8 cellular contexts compared by ENCODE assay signal in genomic region chr11:65314501-65315203, GRCh38. TPM values are rescaled to one million over a fixed set of nuclear protein-coding genes. Genes with fewer than 3 reads are reported as not detected.
DNase-seq lines count a peak whose midpoint lies in the region; ATAC-seq and TF ChIP-seq lines count a peak whose summit lies in the region.

A gene with protein sequence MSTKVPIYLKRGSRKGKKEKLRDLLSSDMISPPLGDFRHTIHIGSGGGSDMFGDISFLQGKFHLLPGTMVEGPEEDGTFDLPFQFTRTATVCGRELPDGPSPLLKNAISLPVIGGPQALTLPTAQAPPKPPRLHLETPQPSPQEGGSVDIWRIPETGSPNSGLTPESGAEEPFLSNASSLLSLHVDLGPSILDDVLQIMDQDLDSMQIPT (plus strand): TSS chr11:65314866. CDS start chr11:65320899, 6,033 bp downstream.

- no peaks in the 10 kb centered on the region for H3K36me3 ChIP-seq in CD8-positive, alpha-beta T cell (ENCODE audit: insufficient read depth, low read length)
- H3K36me3 ChIP-seq in gastroesophageal sphincter (peaks cover 0 to 6% of the 10 kb centered on the region in 2 donors), neuronal stem cell (replicated peaks in 1 of 2; ENCODE audit: control insufficient read depth in 2 of 2, insufficient read depth in 2 of 2, low read length in 2 of 2) (no peaks in the 10 kb centered on the region), subcutaneous abdominal adipose tissue (ENCODE audit: control insufficient read depth in 5 of 5, insufficient read depth in 5 of 5, low read length in 5 of 5) (peaks cover 0 to 3% (median 1%) of the 10 kb centered on the region in 5 donors)

- no peak within 1 kb of the TSS for H2BK120ac ChIP-seq in neuronal stem cell (ENCODE audit: low read depth, low read length)

- intact Hi-C loops in CD8-positive, alpha-beta T cell (cut with DNase I, micrococcal nuclease) = loop anchor here (1.0 to 10.0 kb wide), 7 partner anchors 16 to 470 kb away; partner anchors contain the start of genes ARL2 (in 2 of the 2), CDC42BPG (in 1 of the 2) and POLA2 (in 1 of the 2)

- ATAC-seq in CD8-positive, alpha-beta T cell = peak; percentile 90
- ATAC-seq in GM19463 (IDR thresholded peaks at IDR 0.05; ENCODE audit: unreplicated experiment) (peak; percentile 83), gastroesophageal sphincter (peak; percentile 88)

- no peaks in the 10 kb centered on the region for H3K27me3 Mint-ChIP-seq in CD8-positive, alpha-beta T cell (ENCODE audit: low read depth)

- peaks cover 15% of the 10 kb centered on the region for H3K4me1 ChIP-seq in CD8-positive, alpha-beta T cell (ENCODE audit: insufficient read depth, low read length)
- H3K4me1 ChIP-seq in gastroesophageal sphincter (peaks cover 0 to 89% (median 42%) of the 10 kb centered on the region in 3 donors), neuronal stem cell (ENCODE audit: control insufficient read depth in 2 of 2, insufficient read depth in 1 of 2, low read depth in 1 of 2, low read length in 2 of 2) (peaks cover 30% of the 10 kb centered on the region in 2 donors), subcutaneous abdominal adipose tissue (ENCODE audit: control insufficient read depth in 5 of 5, insufficient read depth in 5 of 5, low read length in 5 of 5) (peaks cover 27 to 76% (median 71%) of the 10 kb centered on the region in 5 donors)

- peak; percentile 45 to 83 (median 71) for DNase-seq in CD8-positive, alpha-beta T cell
- DNase-seq in HUDEP-2 (lab: John Stamatoyannopoulos, UW; ENCODE audit: unreplicated experiment in 76 of 76) = peak in 62 of 76 experiments; percentile 4 to 80 (median 55)
- DNase-seq in activated naive CD4-positive, alpha-beta T cell treated with Interleukin-2 at 50 U/mL for 16 hours = peak; percentile 76
- DNase-seq in neuronal stem cell (ENCODE audit: low spot score) = peak; percentile 85

- no peaks in the 10 kb centered on the region for H3K27me3 ChIP-seq in CD8-positive, alpha-beta T cell (ENCODE audit: insufficient read depth, low read length)
- H3K27me3 ChIP-seq in gastroesophageal sphincter (no peaks in the 10 kb centered on the region), neuronal stem cell (ENCODE audit: control insufficient read depth in 3 of 3, insufficient read depth in 3 of 3, low read depth in 1 of 3, low read length in 3 of 3) (peaks cover 0 to 10% (median 0%) of the 10 kb centered on the region in 3 experiments), subcutaneous abdominal adipose tissue (ENCODE audit: control insufficient read depth in 5 of 5, insufficient read depth in 4 of 5, low read length in 5 of 5) (no peaks in the 10 kb centered on the region)

- H3K4ac ChIP-seq in neuronal stem cell (ENCODE audit: low read length) = no peak within 1 kb of the TSS

- TF ChIP-seq POLR2A in Raji (IDR thresholded peaks at IDR 0.05; ENCODE audit: insufficient read depth, low read depth, low read length) (peak; percentile 67), gastroesophageal sphincter (IDR thresholded peaks at IDR 0.05) (peak; percentile 86 to 87)

- H3K14ac ChIP-seq in neuronal stem cell (ENCODE audit: low read length) = no peak within 1 kb of the TSS

- WGBS in gastroesophageal sphincter (ENCODE audit: low coverage in 1 of 2), 2 donors = 0% methylated on average over 10 of the region's 74 CpGs; no CpG with 5 or more reads in 1 of the 2 donors
- WGBS in neuronal stem cell (ENCODE audit: extremely low coverage in 2 of 2, insufficient read length in 2 of 2, insufficient replicate concordance in 1 of 2), 2 donors = no CpG with 5 or more reads among the region's 74 CpGs

- peak within 1 kb of the TSS; percentile 73 for H3K4me3 ChIP-seq in CD8-positive, alpha-beta T cell (ENCODE audit: low read depth, low read length)
- H3K4me3 ChIP-seq in gastroesophageal sphincter (peak within 1 kb of the TSS; percentile 71 to 98), neuronal stem cell (ENCODE audit: low read length in 2 of 2) (peak within 1 kb of the TSS; percentile 76 to 82), subcutaneous abdominal adipose tissue (ENCODE audit: low read depth in 1 of 5, low read length in 5 of 5) (peak within 1 kb of the TSS; percentile 86 to 96 (median 89))

- H3K4me1 Mint-ChIP-seq in CD8-positive, alpha-beta T cell (ENCODE audit: low read depth) = peaks cover 7% of the 10 kb centered on the region

- no peak for TF ChIP-seq CTCF in CD8-positive, alpha-beta T cell (IDR thresholded peaks at IDR 0.05)
- peak in 3 of 4 experiments; percentile 18 to 42 (median 38) for TF ChIP-seq CTCF in gastroesophageal sphincter (IDR thresholded peaks at IDR 0.05)

- no peak within 1 kb of the TSS for H4K91ac ChIP-seq in neuronal stem cell (ENCODE audit: low read depth, low read length, poor library complexity)

- H4K8ac ChIP-seq in neuronal stem cell (ENCODE audit: low read depth, low read length) = no peak within 1 kb of the TSS

- H3K9me3 ChIP-seq in CD8-positive, alpha-beta T cell (ENCODE audit: low read length) = no peaks in the 10 kb centered on the region
- no peaks in the 10 kb centered on the region for H3K9me3 ChIP-seq in gastroesophageal sphincter
- no peaks in the 10 kb centered on the region for H3K9me3 ChIP-seq in neuronal stem cell (replicated peaks in 1 of 2; ENCODE audit: control insufficient read depth in 2 of 2, insufficient read depth in 1 of 2, low read depth in 1 of 2, low read length in 2 of 2)
- no peaks in the 10 kb centered on the region for H3K9me3 ChIP-seq in subcutaneous abdominal adipose tissue (ENCODE audit: control insufficient read depth in 5 of 5, low read length in 5 of 5)

- no peak within 1 kb of the TSS for H2AK5ac ChIP-seq in neuronal stem cell (ENCODE audit: low read depth, low read length)

- H3K9me3 Mint-ChIP-seq in CD8-positive, alpha-beta T cell = no peaks in the 10 kb centered on the region

- peak within 1 kb of the TSS; percentile 94 for H3K4me2 ChIP-seq in neuronal stem cell (ENCODE audit: insufficient read depth, low read length, poor library complexity, severe bottlenecking)

- peak within 1 kb of the TSS; percentile 96 for H2AFZ ChIP-seq in neuronal stem cell (ENCODE audit: low read length)

- H3K79me1 ChIP-seq in neuronal stem cell (ENCODE audit: low read depth, low read length) = no peaks in the 10 kb centered on the region

- peak within 1 kb of the TSS; percentile 80 for H3K4me3 Mint-ChIP-seq in CD8-positive, alpha-beta T cell

- no peak within 1 kb of the TSS for H3K27ac Mint-ChIP-seq in CD8-positive, alpha-beta T cell

- POLR2A ChIA-PET in CD8-positive, alpha-beta T cell (lab: Charles Lee) = interaction anchor here (0.6 to 1.7 kb wide), 8 partner anchors 19 to 204 kb away, joined by 3 to 8 read pairs (median 4); partner anchors contain the start of genes DPF2, MALAT1 and POLA2

- peak within 1 kb of the TSS; percentile 63 for H3K9ac ChIP-seq in neuronal stem cell (ENCODE audit: low read depth, low read length, poor library complexity)
- H3K9ac ChIP-seq in subcutaneous abdominal adipose tissue (ENCODE audit: low read length in 5 of 5) = peak within 1 kb of the TSS; percentile 82 to 94 (median 89)

- H3K23ac ChIP-seq in neuronal stem cell (ENCODE audit: low read depth, low read length, poor library complexity) = peak within 1 kb of the TSS; percentile 92

- no peak within 1 kb of the TSS for H2BK12ac ChIP-seq in neuronal stem cell (ENCODE audit: low read length)

- no peaks in the 10 kb centered on the region for H3K36me3 Mint-ChIP-seq in CD8-positive, alpha-beta T cell

- H2BK5ac ChIP-seq in neuronal stem cell (ENCODE audit: low read length) = no peak within 1 kb of the TSS

- CTCF ChIA-PET in CD8-positive, alpha-beta T cell (lab: Charles Lee) = interaction anchor here (0.6 to 8.5 kb wide), 44 partner anchors 8 to 352 kb away, joined by 3 to 110 read pairs (median 5); partner anchors contain the start of genes ARL2, DPF2 and POLA2

- peak within 1 kb of the TSS; percentile 66 for H3K18ac ChIP-seq in neuronal stem cell (ENCODE audit: low read length)

- no peak for TF ChIP-seq EP300 in gastroesophageal sphincter (IDR thresholded peaks at IDR 0.05)

- no peak within 1 kb of the TSS for H2BK15ac ChIP-seq in neuronal stem cell (ENCODE audit: low read length)

- H3K27ac ChIP-seq in CD8-positive, alpha-beta T cell (ENCODE audit: low read depth, low read length) = no peak within 1 kb of the TSS
- peak within 1 kb of the TSS; percentile 84 to 99 (median 98) for H3K27ac ChIP-seq in gastroesophageal sphincter
- no peak within 1 kb of the TSS for H3K27ac ChIP-seq in neuronal stem cell (replicated peaks; ENCODE audit: low read length)
- peak within 1 kb of the TSS; percentile 96 for H3K27ac ChIP-seq in subcutaneous abdominal adipose tissue (ENCODE audit: low read depth, low read length)

RNA-seq across cellular contexts. Expression of the gene that starts here (rescaled TPM):
- total RNA-seq in CD8-positive, alpha-beta T cell = under 1 TPM; 0.67 to 0.76 TPM
- total RNA-seq in gastroesophageal sphincter = 10 to 100 TPM; 26.3 to 63.4 (median 42.8) TPM
- 1.4 TPM for polyA plus RNA-seq in neuronal stem cell (2013, experiment 1 of 2)
- polyA plus RNA-seq in neuronal stem cell (2013, experiment 2 of 2) = 1.6 TPM

Comparison
In these comparisons a context has a peak if more than half of its experiments do, and no peak if none do; other contexts are left out.
1. RNA of the gene that starts here (total RNA-seq): 26.3 to 63.4 TPM in gastroesophageal sphincter; 0.67 to 0.76 TPM in CD8-positive, alpha-beta T cell; every median in the first group is over 10 times any median in the second.
2. Peak in DNase-seq, ATAC-seq and H3K4me3 ChIP-seq in CD8-positive, alpha-beta T cell; RNA of the gene not detected or under 1 TPM.
3. H3K27ac ChIP-seq: peak in gastroesophageal sphincter (4 of 4) and subcutaneous abdominal adipose tissue (single experiment); none in CD8-positive, alpha-beta T cell (single experiment) and neuronal stem cell (single experiment).
4. Peak in every context shown above with its lines, with median percentiles within 50 percentile points of each other: ATAC-seq, DNase-seq and H3K4me3 ChIP-seq.